Comparison of ENCODE assay signal across 40 cellular contexts in genomic region chr4:148353571-148353970, GRCh38.
"Had no signal": no experiment of that assay in that cellular context is flagged by ENCODE, and none has a peak within 500 bp of the region (broad histone marks: within the 10 kb centered on the region; RNA-seq: fewer than 3 reads in every experiment).

No MANE protein-coding gene starts in this region.

- H3K4me3 ChIP-seq: adrenal gland, ascending aorta, body of pancreas, breast epithelium, cardiac muscle cell had no signal

- H3K27me3 ChIP-seq: adrenal gland, ascending aorta, body of pancreas, brain microvascular endothelial cell, breast epithelium, cardiac muscle cell had no signal

- DNase-seq: activated effector memory CD4-positive, alpha-beta T cell treated with anti-CD3 and anti-CD28 coated beads, Interleukin-2, amount 50 U/mL, for 16 hours; activated effector memory CD4-positive, alpha-beta T cell treated with Interleukin-2 at 50 U/mL for 16 hours; activated gamma-delta T cell; activated gamma-delta T cell treated with Interleukin-2 at 50 U/mL for 16 hours; activated naive CD4-positive, alpha-beta T cell; activated naive CD4-positive, alpha-beta T cell treated with anti-CD3 and anti-CD28 coated beads for 36 hours; activated naive CD4-positive, alpha-beta T cell treated with anti-CD3 and anti-CD28 coated beads, Interleukin-2, amount 10 ng/mL, durations not matched to agents 7 days and 5 days; activated naive CD4-positive, alpha-beta T cell treated with anti-CD3 and anti-CD28 coated beads, Interleukin-2, amount 50 U/mL, for 16 hours; activated naive CD4-positive, alpha-beta T cell treated with Interleukin-2 at 50 U/mL for 16 hours; activated naive CD8-positive, alpha-beta T cell treated with anti-CD3 and anti-CD28 coated beads for 36 hours; activated naive CD8-positive, alpha-beta T cell treated with anti-CD3 and anti-CD28 coated beads, Interleukin-2, amount 10 ng/mL, durations not matched to agents 7 days and 5 days; activated naive CD8-positive, alpha-beta T cell treated with anti-CD3 and anti-CD28 coated beads, Interleukin-2, amount 50 U/mL, for 24 hours; activated T-cell treated with anti-CD3 and anti-CD28 coated beads, Interleukin-2, amount 50 U/mL, for 1 hour; activated T-cell treated with anti-CD3 and anti-CD28 coated beads, Interleukin-2, amount 50 U/mL, for 24 hours; activated T-cell treated with anti-CD3 and anti-CD28 coated beads, Interleukin-2, amount 50 U/mL, for 4 hours; activated T-cell treated with anti-CD3 and anti-CD28 coated beads, Interleukin-2, amount 50 U/mL, for 48 hours; activated T-cell treated with anti-CD3 and anti-CD28 coated beads, Interleukin-2, amount 50 U/mL, for 72 hours; adrenal gland; amniotic stem cell; amygdala; anterior cingulate cortex; aorta; body of pancreas; brain microvascular endothelial cell; caudate nucleus; central memory CD4-positive, alpha-beta T cell; cerebellar nuclear complex had no signal

- H3K36me3 ChIP-seq: adrenal gland, ascending aorta, brain microvascular endothelial cell, breast epithelium, cardiac muscle cell had no signal

- H3K27me3 Mint-ChIP-seq: activated naive CD4-positive, alpha-beta T cell treated with anti-CD3 and anti-CD28 coated beads, Interleukin-2, amount 10 ng/mL, durations not matched to agents 7 days and 5 days; activated naive CD4-positive, alpha-beta T cell treated with anti-CD3 and anti-CD28 coated beads, Interleukin-2, amount 50 U/mL, for 24 hours; activated naive CD8-positive, alpha-beta T cell; activated naive CD8-positive, alpha-beta T cell treated with anti-CD3 and anti-CD28 coated beads for 36 hours; activated naive CD8-positive, alpha-beta T cell treated with anti-CD3 and anti-CD28 coated beads, Interleukin-2, amount 10 ng/mL, durations not matched to agents 7 days and 5 days; activated naive CD8-positive, alpha-beta T cell treated with anti-CD3 and anti-CD28 coated beads, Interleukin-2, amount 50 U/mL, for 24 hours; activated T-cell treated with anti-CD3 and anti-CD28 coated beads, Interleukin-2, amount 50 U/mL, for 24 hours; activated T-helper 17 cell treated with anti-CD3 and anti-CD28 coated beads, Interleukin-2, amount 50 U/mL, for 72 hours; brain; central memory CD8-positive, alpha-beta T cell had no signal

- H3K9me3 ChIP-seq: adrenal gland, ascending aorta, body of pancreas, breast epithelium had no signal

- H3K4me1 ChIP-seq: breast epithelium had no signal

- H3K36me3 Mint-ChIP-seq: activated naive CD4-positive, alpha-beta T cell treated with anti-CD3 and anti-CD28 coated beads, Interleukin-2, amount 10 ng/mL, durations not matched to agents 7 days and 5 days; activated naive CD8-positive, alpha-beta T cell treated with anti-CD3 and anti-CD28 coated beads, Interleukin-2, amount 10 ng/mL, durations not matched to agents 7 days and 5 days; brain had no signal

- H3K4me1 Mint-ChIP-seq: brain had no signal

- FAIRE-seq: astrocyte, bronchial epithelial cell had no signal

- H3K27ac ChIP-seq: adrenal gland, ascending aorta, body of pancreas, brain microvascular endothelial cell, breast epithelium, cardiac muscle cell had no signal

- ATAC-seq: activated naive CD4-positive, alpha-beta T cell treated with anti-CD3 and anti-CD28 coated beads, Interleukin-2, amount 50 U/mL, for 72 hours; activated naive CD8-positive, alpha-beta T cell treated with anti-CD3 and anti-CD28 coated beads, Interleukin-2, amount 50 U/mL, for 24 hours; activated T-cell treated with anti-CD3 and anti-CD28 coated beads, Interleukin-2, amount 50 U/mL, for 4 hours; activated T-cell treated with anti-CD3 and anti-CD28 coated beads, Interleukin-2, amount 50 U/mL, for 72 hours; activated T-helper 17 cell treated with anti-CD3 and anti-CD28 coated beads, Interleukin-2, amount 50 U/mL, for 72 hours; body of pancreas had no signal

- H3K9me3 Mint-ChIP-seq: activated naive CD4-positive, alpha-beta T cell treated with anti-CD3 and anti-CD28 coated beads for 36 hours; activated naive CD4-positive, alpha-beta T cell treated with anti-CD3 and anti-CD28 coated beads, Interleukin-2, amount 10 ng/mL, durations not matched to agents 7 days and 5 days; activated naive CD4-positive, alpha-beta T cell treated with anti-CD3 and anti-CD28 coated beads, Interleukin-2, amount 50 U/mL, for 72 hours; activated naive CD8-positive, alpha-beta T cell treated with anti-CD3 and anti-CD28 coated beads, Interleukin-2, amount 10 ng/mL, durations not matched to agents 7 days and 5 days; activated naive CD8-positive, alpha-beta T cell treated with anti-CD3 and anti-CD28 coated beads, Interleukin-2, amount 50 U/mL, for 24 hours; activated T-cell treated with anti-CD3 and anti-CD28 coated beads, Interleukin-2, amount 50 U/mL, for 24 hours; activated T-cell treated with anti-CD3 and anti-CD28 coated beads, Interleukin-2, amount 50 U/mL, for 4 hours; activated T-cell treated with anti-CD3 and anti-CD28 coated beads, Interleukin-2, amount 50 U/mL, for 72 hours; activated T-helper 1 cell treated with anti-CD3 and anti-CD28 coated beads, Interleukin-12 subunit alpha, Interleukin-12 subunit beta, Interleukin-2, Interleukin-4 antibody, amounts not matched to agents 30 ng/mL and 10 ng/mL and 1 ng/mL, durations not matched to agents 14 hours and 24 hours and 36 hours; activated T-helper 17 cell treated with anti-CD3 and anti-CD28 coated beads, Interleukin-2, amount 50 U/mL, for 72 hours; activated T-helper 2 cell treated with anti-CD3 and anti-CD28 coated beads, Interferon-gamma antibody, Interleukin-2, Interleukin-4, amounts not matched to agents 10 μg/mL and 5 μg/mL and 100 μg/mL, durations not matched to agents 14 hours and 24 hours and 36 hours; brain; central memory CD8-positive, alpha-beta T cell had no signal

- H3K4me3 Mint-ChIP-seq: activated naive CD4-positive, alpha-beta T cell treated with anti-CD3 and anti-CD28 coated beads for 36 hours; activated naive CD4-positive, alpha-beta T cell treated with anti-CD3 and anti-CD28 coated beads, Interleukin-2, amount 10 ng/mL, durations not matched to agents 7 days and 5 days; activated naive CD4-positive, alpha-beta T cell treated with anti-CD3 and anti-CD28 coated beads, Interleukin-2, amount 50 U/mL, for 24 hours; activated naive CD8-positive, alpha-beta T cell; activated naive CD8-positive, alpha-beta T cell treated with anti-CD3 and anti-CD28 coated beads for 36 hours; activated naive CD8-positive, alpha-beta T cell treated with anti-CD3 and anti-CD28 coated beads, Interleukin-2, amount 10 ng/mL, durations not matched to agents 7 days and 5 days; activated naive CD8-positive, alpha-beta T cell treated with anti-CD3 and anti-CD28 coated beads, Interleukin-2, amount 50 U/mL, for 24 hours; activated T-cell treated with anti-CD3 and anti-CD28 coated beads, Interleukin-2, amount 50 U/mL, for 24 hours; activated T-cell treated with anti-CD3 and anti-CD28 coated beads, Interleukin-2, amount 50 U/mL, for 4 hours; activated T-cell treated with anti-CD3 and anti-CD28 coated beads, Interleukin-2, amount 50 U/mL, for 72 hours; activated T-helper 1 cell treated with anti-CD3 and anti-CD28 coated beads, Interleukin-12 subunit alpha, Interleukin-12 subunit beta, Interleukin-2, Interleukin-4 antibody, amounts not matched to agents 30 ng/mL and 10 ng/mL and 1 ng/mL, durations not matched to agents 14 hours and 24 hours and 36 hours; activated T-helper 17 cell treated with anti-CD3 and anti-CD28 coated beads, Interleukin-2, amount 50 U/mL, for 72 hours; brain; central memory CD8-positive, alpha-beta T cell had no signal

- H3K27ac Mint-ChIP-seq: activated naive CD4-positive, alpha-beta T cell treated with anti-CD3 and anti-CD28 coated beads for 36 hours; activated naive CD4-positive, alpha-beta T cell treated with anti-CD3 and anti-CD28 coated beads, Interleukin-2, amount 10 ng/mL, durations not matched to agents 7 days and 5 days; activated naive CD4-positive, alpha-beta T cell treated with anti-CD3 and anti-CD28 coated beads, Interleukin-2, amount 50 U/mL, for 24 hours; activated naive CD4-positive, alpha-beta T cell treated with anti-CD3 and anti-CD28 coated beads, Interleukin-2, amount 50 U/mL, for 72 hours; activated naive CD8-positive, alpha-beta T cell; activated naive CD8-positive, alpha-beta T cell treated with anti-CD3 and anti-CD28 coated beads for 36 hours; activated naive CD8-positive, alpha-beta T cell treated with anti-CD3 and anti-CD28 coated beads, Interleukin-2, amount 10 ng/mL, durations not matched to agents 7 days and 5 days; activated naive CD8-positive, alpha-beta T cell treated with anti-CD3 and anti-CD28 coated beads, Interleukin-2, amount 50 U/mL, for 24 hours; activated T-cell treated with anti-CD3 and anti-CD28 coated beads, Interleukin-2, amount 50 U/mL, for 24 hours; activated T-cell treated with anti-CD3 and anti-CD28 coated beads, Interleukin-2, amount 50 U/mL, for 72 hours; activated T-helper 1 cell treated with anti-CD3 and anti-CD28 coated beads, Interleukin-12 subunit alpha, Interleukin-12 subunit beta, Interleukin-2, Interleukin-4 antibody, amounts not matched to agents 30 ng/mL and 10 ng/mL and 1 ng/mL, durations not matched to agents 14 hours and 24 hours and 36 hours; activated T-helper 17 cell treated with anti-CD3 and anti-CD28 coated beads, Interleukin-2, amount 50 U/mL, for 72 hours; activated T-helper 2 cell treated with anti-CD3 and anti-CD28 coated beads, Interferon-gamma antibody, Interleukin-2, Interleukin-4, amounts not matched to agents 10 μg/mL and 5 μg/mL and 100 μg/mL, durations not matched to agents 14 hours and 24 hours and 36 hours; brain had no signal
